ENCODE assay signal across 1 cellular context in genomic region chr5:93887678-93888077, GRCh38.
TF ChIP-seq lines count a peak whose summit lies in the region.

No MANE protein-coding gene starts in this region.

TF ChIP-seq in GM12878, 131 proteins besides CTCF, POLR2A, EP300 and RAD21 (continued from another document):
- TF ChIP-seq, protein P1, sequence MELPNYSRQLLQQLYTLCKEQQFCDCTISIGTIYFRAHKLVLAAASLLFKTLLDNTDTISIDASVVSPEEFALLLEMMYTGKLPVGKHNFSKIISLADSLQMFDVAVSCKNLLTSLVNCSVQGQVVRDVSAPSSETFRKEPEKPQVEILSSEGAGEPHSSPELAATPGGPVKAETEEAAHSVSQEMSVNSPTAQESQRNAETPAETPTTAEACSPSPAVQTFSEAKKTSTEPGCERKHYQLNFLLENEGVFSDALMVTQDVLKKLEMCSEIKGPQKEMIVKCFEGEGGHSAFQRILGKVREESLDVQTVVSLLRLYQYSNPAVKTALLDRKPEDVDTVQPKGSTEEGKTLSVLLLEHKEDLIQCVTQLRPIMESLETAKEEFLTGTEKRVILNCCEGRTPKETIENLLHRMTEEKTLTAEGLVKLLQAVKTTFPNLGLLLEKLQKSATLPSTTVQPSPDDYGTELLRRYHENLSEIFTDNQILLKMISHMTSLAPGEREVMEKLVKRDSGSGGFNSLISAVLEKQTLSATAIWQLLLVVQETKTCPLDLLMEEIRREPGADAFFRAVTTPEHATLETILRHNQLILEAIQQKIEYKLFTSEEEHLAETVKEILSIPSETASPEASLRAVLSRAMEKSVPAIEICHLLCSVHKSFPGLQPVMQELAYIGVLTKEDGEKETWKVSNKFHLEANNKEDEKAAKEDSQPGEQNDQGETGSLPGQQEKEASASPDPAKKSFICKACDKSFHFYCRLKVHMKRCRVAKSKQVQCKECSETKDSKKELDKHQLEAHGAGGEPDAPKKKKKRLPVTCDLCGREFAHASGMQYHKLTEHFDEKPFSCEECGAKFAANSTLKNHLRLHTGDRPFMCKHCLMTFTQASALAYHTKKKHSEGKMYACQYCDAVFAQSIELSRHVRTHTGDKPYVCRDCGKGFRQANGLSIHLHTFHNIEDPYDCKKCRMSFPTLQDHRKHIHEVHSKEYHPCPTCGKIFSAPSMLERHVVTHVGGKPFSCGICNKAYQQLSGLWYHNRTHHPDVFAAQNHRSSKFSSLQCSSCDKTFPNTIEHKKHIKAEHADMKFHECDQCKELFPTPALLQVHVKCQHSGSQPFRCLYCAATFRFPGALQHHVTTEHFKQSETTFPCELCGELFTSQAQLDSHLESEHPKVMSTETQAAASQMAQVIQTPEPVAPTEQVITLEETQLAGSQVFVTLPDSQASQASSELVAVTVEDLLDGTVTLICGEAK (IDR thresholded peaks at IDR 0.05; ENCODE audit: borderline replicate concordance): peak; percentile 83
